In genomic region chr4:55604996-55605395, GRCh38 we compare ENCODE assay signal across 26 cellular contexts. TPM values are rescaled to one million over a fixed set of nuclear protein-coding genes. Genes with fewer than 3 reads are reported as not detected.
"Had no signal": no experiment of that assay in that cellular context is flagged by ENCODE, and none has a peak within 500 bp of the region (broad histone marks: within the 10 kb centered on the region; RNA-seq: fewer than 3 reads in every experiment).

No MANE protein-coding gene starts in this region.

- H3K36me3 Mint-ChIP-seq: activated CD4-positive, alpha-beta memory T cell treated with anti-CD3 and anti-CD28 coated beads for 36 hours; activated naive CD4-positive, alpha-beta T cell treated with anti-CD3 and anti-CD28 coated beads, Interleukin-2, amount 50 U/mL, for 72 hours; brain had no signal

- H3K4me1 Mint-ChIP-seq: activated B cell treated with CpG ODN at 0.5 μM for 24 hours; activated naive CD8-positive, alpha-beta T cell treated with anti-CD3 and anti-CD28 coated beads, Interleukin-2, amount 50 U/mL, for 24 hours; central memory CD8-positive, alpha-beta T cell had no signal

- H3K27me3 Mint-ChIP-seq: activated naive CD8-positive, alpha-beta T cell treated with anti-CD3 and anti-CD28 coated beads, Interleukin-2, amount 50 U/mL, for 24 hours; brain had no signal

- H3K27ac Mint-ChIP-seq: activated B cell treated with CpG ODN at 0.5 μM for 24 hours; activated CD4-positive, alpha-beta memory T cell treated with anti-CD3 and anti-CD28 coated beads for 36 hours; activated CD4-positive, alpha-beta T cell treated with anti-CD3 and anti-CD28 coated beads, Interleukin-2, amount 10 ng/mL, durations not matched to agents 7 days and 5 days; activated naive CD4-positive, alpha-beta T cell treated with anti-CD3 and anti-CD28 coated beads, Interleukin-2, amount 50 U/mL, for 72 hours; activated naive CD8-positive, alpha-beta T cell treated with anti-CD3 and anti-CD28 coated beads, Interleukin-2, amount 50 U/mL, for 24 hours; brain; T-helper 17 cell had no signal

- H3K4me3 Mint-ChIP-seq: activated B cell treated with CpG ODN at 0.5 μM for 24 hours; activated CD4-positive, alpha-beta memory T cell treated with anti-CD3 and anti-CD28 coated beads for 36 hours; activated CD4-positive, alpha-beta T cell treated with anti-CD3 and anti-CD28 coated beads, Interleukin-2, amount 10 ng/mL, durations not matched to agents 7 days and 5 days; activated naive CD8-positive, alpha-beta T cell treated with anti-CD3 and anti-CD28 coated beads, Interleukin-2, amount 50 U/mL, for 24 hours; activated T-cell treated with anti-CD3 and anti-CD28 coated beads, Interleukin-2, amount 50 U/mL, for 4 hours; brain; central memory CD8-positive, alpha-beta T cell; T-helper 17 cell had no signal

- DNase-seq: activated B cell treated with CpG ODN at 0.5 μM for 24 hours; activated CD4-positive, alpha-beta memory T cell treated with anti-CD3 and anti-CD28 coated beads for 36 hours; activated CD4-positive, alpha-beta T cell treated with anti-CD3 and anti-CD28 coated beads, Interleukin-2, amount 10 ng/mL, durations not matched to agents 7 days and 5 days; activated CD8-positive, alpha-beta memory T cell treated with anti-CD3 and anti-CD28 coated beads for 24 hours; activated effector memory CD4-positive, alpha-beta T cell treated with anti-CD3 and anti-CD28 coated beads, Interleukin-2, amount 50 U/mL, for 16 hours; activated naive CD4-positive, alpha-beta T cell treated with Interleukin-2 at 50 U/mL for 16 hours; activated naive CD8-positive, alpha-beta T cell treated with anti-CD3 and anti-CD28 coated beads, Interleukin-2, amount 50 U/mL, for 24 hours; activated T-cell treated with anti-CD3 and anti-CD28 coated beads, Interleukin-2, amount 50 U/mL, for 4 hours; amniotic stem cell; MM.1S; NCI-H1105; NCI-H1436; NCI-H1694 treated with DMSO at 0.1 percent for 48 hours; NCI-H2029 treated with DMSO at 0.1 percent for 48 hours; NCI-H446; NCI-H526; NCI-H774; PC-9; SHP77 treated with DMSO at 0.1 percent for 48 hours; T-helper 17 cell; T-helper 9 cell had no signal

- H3K4me2 ChIP-seq: KMS-11, PC-9 had no signal

- H3K9ac ChIP-seq: KMS-11 had no signal

- ATAC-seq: activated naive CD4-positive, alpha-beta T cell treated with anti-CD3 and anti-CD28 coated beads, Interleukin-2, amount 50 U/mL, for 72 hours; activated naive CD8-positive, alpha-beta T cell treated with anti-CD3 and anti-CD28 coated beads, Interleukin-2, amount 50 U/mL, for 24 hours; activated T-cell treated with anti-CD3 and anti-CD28 coated beads, Interleukin-2, amount 50 U/mL, for 4 hours; T-helper 17 cell had no signal

- H3K9me3 Mint-ChIP-seq: activated B cell treated with CpG ODN at 0.5 μM for 24 hours; activated CD4-positive, alpha-beta memory T cell treated with anti-CD3 and anti-CD28 coated beads for 36 hours; activated CD4-positive, alpha-beta T cell treated with anti-CD3 and anti-CD28 coated beads, Interleukin-2, amount 10 ng/mL, durations not matched to agents 7 days and 5 days; activated naive CD4-positive, alpha-beta T cell treated with anti-CD3 and anti-CD28 coated beads, Interleukin-2, amount 50 U/mL, for 72 hours; activated naive CD8-positive, alpha-beta T cell treated with anti-CD3 and anti-CD28 coated beads, Interleukin-2, amount 50 U/mL, for 24 hours; activated T-cell treated with anti-CD3 and anti-CD28 coated beads, Interleukin-2, amount 50 U/mL, for 4 hours; brain; central memory CD8-positive, alpha-beta T cell had no signal

- H3K4me3 ChIP-seq: PC-9 had no signal

- H2AFZ ChIP-seq: PC-9 had no signal

- H3K27ac ChIP-seq: KMS-11, PC-9 had no signal

RNA-seq across cellular contexts. Expression of gene PDCL2, which starts 13.0 kb away (rescaled TPM):
- total RNA-seq: activated B cell treated with CpG ODN at 0.5 μM for 24 hours; activated CD4-positive, alpha-beta memory T cell treated with anti-CD3 and anti-CD28 coated beads for 36 hours; activated CD4-positive, alpha-beta T cell treated with anti-CD3 and anti-CD28 coated beads, Interleukin-2, amount 10 ng/mL, durations not matched to agents 7 days and 5 days; activated naive CD4-positive, alpha-beta T cell treated with anti-CD3 and anti-CD28 coated beads, Interleukin-2, amount 50 U/mL, for 72 hours; activated T-cell treated with anti-CD3 and anti-CD28 coated beads, Interleukin-2, amount 50 U/mL, for 4 hours; astrocyte; PC-9; T-helper 17 cell had no signal

RNA-seq across cellular contexts. Expression of gene NMU, which starts 31.1 kb away (rescaled TPM):
- total RNA-seq: activated B cell treated with CpG ODN at 0.5 μM for 24 hours, T-helper 17 cell had no signal
